Comparison of ENCODE assay signal across 8 cellular contexts in the genomic region with DNA sequence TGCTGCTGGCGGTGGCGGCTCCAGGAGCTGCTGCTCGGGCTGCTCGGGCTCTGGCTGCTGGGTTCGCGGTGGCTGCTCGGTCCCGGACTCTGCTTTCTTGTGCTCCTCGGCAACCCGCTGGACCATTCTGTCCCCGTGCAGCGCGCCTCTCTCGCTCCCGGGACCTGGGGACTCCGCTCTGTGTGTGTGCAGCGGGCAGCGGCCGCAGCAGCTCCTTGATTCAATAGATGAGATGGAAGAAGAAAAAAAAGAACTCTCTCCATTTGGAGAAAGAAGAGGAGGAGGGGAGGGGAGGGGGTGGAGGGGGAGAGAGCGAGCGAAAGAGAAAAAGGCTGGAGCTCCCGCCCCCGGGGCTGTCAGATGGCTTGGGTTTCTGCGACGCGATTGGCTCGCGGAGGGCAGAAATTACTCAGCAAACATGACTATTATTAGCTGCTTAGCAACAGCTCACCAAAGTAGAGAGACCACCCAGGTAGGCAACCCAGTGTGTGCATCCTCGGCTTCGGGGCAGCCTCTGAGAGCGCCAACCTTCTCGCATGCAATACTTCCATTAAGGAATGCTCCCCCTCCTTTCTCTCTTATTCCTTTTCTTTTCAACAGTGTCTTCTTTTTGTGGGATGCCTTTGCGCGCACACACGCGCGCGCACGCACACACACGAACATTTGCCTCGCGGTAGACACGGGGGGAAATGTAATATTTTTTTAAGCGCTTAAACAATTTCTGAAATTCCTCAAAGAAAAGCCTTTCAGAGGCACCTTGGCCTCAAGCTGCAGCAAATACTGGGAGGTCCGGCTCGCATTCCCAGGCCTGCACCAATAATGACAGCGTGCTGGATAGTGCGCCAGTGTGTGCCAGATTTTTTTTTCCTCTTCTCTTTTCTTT. TPM values are rescaled to one million over a fixed set of nuclear protein-coding genes. Genes with fewer than 3 reads are reported as not detected.
A peak's percentile ranks its signal among the peaks of the same experiment; 100 is the strongest.
DNase-seq lines count a peak whose midpoint lies in the region; ATAC-seq and TF ChIP-seq lines count a peak whose summit lies in the region.

No MANE protein-coding gene starts in this region.

- ATAC-seq in HG02678 (IDR thresholded peaks at IDR 0.05; ENCODE audit: unreplicated experiment) (peak; percentile 30), GM21526 (IDR thresholded peaks at IDR 0.05; ENCODE audit: low FRiP score, unreplicated experiment) (no peak)

- no CpG with 5 or more reads among the region's 48 CpGs for WGBS in iPS DF 6.9 (ENCODE audit: insufficient coverage, insufficient read length)

- peak; percentile 82 for DNase-seq in GM10266 (ENCODE audit: extremely low spot score)
- DNase-seq in NCI-H187 (lab: John Stamatoyannopoulos, UW), result peak; percentile 59 to 71
- DNase-seq in T1000 (lab: John Stamatoyannopoulos, UW), result peak; percentile 81
- peak; percentile 89 for DNase-seq in brain microvascular endothelial cell
- no peak for DNase-seq in iPS DF 6.9 (ENCODE audit: low read depth, low spot score)
- peak; percentile 73 for DNase-seq in renal cortical epithelial cell (ENCODE audit: low read depth)

- no peaks in the 10 kb centered on the region for H3K27me3 ChIP-seq in brain microvascular endothelial cell (replicated peaks)
- peaks cover 9% of the 10 kb centered on the region; the same call in 1 of the 2 replicates for H3K27me3 ChIP-seq in iPS DF 6.9 (ENCODE audit: control insufficient read depth, insufficient read depth, low read length)

- in situ Hi-C loops in brain microvascular endothelial cell (cut with HindIII; ENCODE audit: low pct_ligation_motif_present, low sequenced_read_pairs), result no loop called here

- no peak for TF ChIP-seq CTCF in GM10266 (IDR thresholded peaks at IDR 0.05; ENCODE audit: control insufficient read depth, insufficient read depth, low read depth, missing control alignments)
- no peak for TF ChIP-seq CTCF in brain microvascular endothelial cell (IDR thresholded peaks at IDR 0.05; ENCODE audit: low read depth, low read length, missing control alignments)

- H3K9me3 ChIP-seq in iPS DF 6.9 (ENCODE audit: control insufficient read depth, insufficient read depth, low read length), result no peaks in the 10 kb centered on the region

- H3K4me3 ChIP-seq in brain microvascular endothelial cell (ENCODE audit: low read depth, low read length), result peak overlapping the region; percentile 77
- H3K4me3 ChIP-seq in iPS DF 6.9 (ENCODE audit: low read length), result peak overlapping the region; percentile 40; the same call in 1 of the 2 replicates

- peaks cover 1% of the 10 kb centered on the region; the same call in 1 of the 2 replicates for H3K4me1 ChIP-seq in iPS DF 6.9 (ENCODE audit: control insufficient read depth, insufficient read depth, low read length)

- H3K27ac ChIP-seq in brain microvascular endothelial cell, result peak overlapping the region; percentile 14
- H3K27ac ChIP-seq in iPS DF 6.9 (ENCODE audit: low read length), result no peak overlapping the region

- no peaks in the 10 kb centered on the region for H3K36me3 ChIP-seq in brain microvascular endothelial cell (replicated peaks)
- H3K36me3 ChIP-seq in iPS DF 6.9 (ENCODE audit: control insufficient read depth, insufficient read depth, low read length), result no peaks in the 10 kb centered on the region

RNA-seq across cellular contexts. Expression of a gene that starts 7.6 kb away (rescaled TPM):
- 1.9 and 2.2 TPM in 2 replicates for total RNA-seq in renal cortical epithelial cell
